In genomic region chr7:409344-410281, GRCh38 we compare ENCODE assay signal across 28 cellular contexts.
DNase-seq lines count a peak whose midpoint lies in the region; ATAC-seq, FAIRE-seq and TF ChIP-seq lines count a peak whose summit lies in the region.
"Had no signal": no experiment of that assay in that cellular context is flagged by ENCODE, and none has a peak within 500 bp of the region (broad histone marks: within the 10 kb centered on the region; RNA-seq: fewer than 3 reads in every experiment).

No MANE protein-coding gene starts in this region.

- H3K27ac ChIP-seq in kidney (ENCODE audit: low read depth in 2 of 2, low read length in 2 of 2) = no peak overlapping the region
- H3K27ac ChIP-seq: colonic mucosa, esophagus squamous epithelium, neutrophil, psoas muscle, upper lobe of left lung had no signal

- DNase-seq in activated naive CD4-positive, alpha-beta T cell treated with anti-CD3 and anti-CD28 coated beads, Interleukin-2, amount 50 U/mL, for 16 hours = peak; percentile 10
- no peak for DNase-seq in activated naive CD4-positive, alpha-beta T cell (lab: John Stamatoyannopoulos, UW)
- DNase-seq in NCI-H524 treated with DMSO at 0.1 percent for 48 hours (lab: John Stamatoyannopoulos, UW) (peak; percentile 67), kidney (peak; percentile 55), sciatic nerve (ENCODE audit: low spot score) (peak; percentile 46), NCI-H82 (lab: John Stamatoyannopoulos, UW) (no peak), NCI-H2227 (lab: John Stamatoyannopoulos, UW; ENCODE audit: unreplicated experiment) (no peak), AG08396 (ENCODE audit: low spot score) (no peak)
- DNase-seq: activated CD8-positive, alpha-beta memory T cell treated with anti-CD3 and anti-CD28 coated beads for 24 hours; activated naive CD4-positive, alpha-beta T cell treated with Interleukin-2 at 50 U/mL for 16 hours; activated T-cell treated with anti-CD3 and anti-CD28 coated beads, Interleukin-2, amount 50 U/mL, for 48 hours; colonic mucosa; effector memory CD8-positive, alpha-beta T cell; esophagus squamous epithelium; hippocampal formation; Karpas-422; MV-4-11; NCI-H1694 treated with DMSO at 0.1 percent for 48 hours; NCI-H2227 treated with DMSO at 0.1 percent for 48 hours; NCI-H748 treated with DMSO at 0.1 percent for 48 hours; small intestine; stimulated activated CD4-positive, alpha-beta T cell treated with anti-CD3 and anti-CD28 coated beads, Interleukin-2, amount 100 ng/mL, for 24 hours; substantia nigra had no signal

- no peak for TF ChIP-seq CTCF in kidney (IDR thresholded peaks at IDR 0.05; ENCODE audit: borderline replicate concordance, extremely low read depth, insufficient read depth)

- no peak overlapping the region for H3K4me3 ChIP-seq in kidney (ENCODE audit: low read length in 2 of 2)
- H3K4me3 ChIP-seq: colonic mucosa, esophagus squamous epithelium, psoas muscle, upper lobe of left lung had no signal

- intact Hi-C loops in kidney (cut with DNase I) (no loop called here), sciatic nerve (cut with DNase I) (no loop called here)

- H3K9ac ChIP-seq in kidney (ENCODE audit: low read length in 2 of 2) = no peak overlapping the region

- no peaks in the 10 kb centered on the region for H3K9me3 ChIP-seq in kidney (ENCODE audit: control insufficient read depth in 1 of 2, low read length in 2 of 2)
- H3K9me3 ChIP-seq: colonic mucosa, esophagus squamous epithelium, neutrophil, psoas muscle, upper lobe of left lung had no signal

- no peaks in the 10 kb centered on the region for H3K36me3 ChIP-seq in kidney (ENCODE audit: control insufficient read depth in 1 of 2, insufficient read depth in 2 of 2, low read length in 2 of 2)
- H3K36me3 ChIP-seq: colonic mucosa, esophagus squamous epithelium, neutrophil, upper lobe of left lung had no signal

- no peak for FAIRE-seq in kidney (lab: Jason Lieb, UNC)
- FAIRE-seq: bronchial epithelial cell, frontal cortex, small intestine had no signal

- ATAC-seq in sciatic nerve = no peak
- ATAC-seq: effector memory CD8-positive, alpha-beta T cell; psoas muscle had no signal

- no peaks in the 10 kb centered on the region for H3K4me1 ChIP-seq in kidney (ENCODE audit: control insufficient read depth in 1 of 2, insufficient read depth in 1 of 2, low read depth in 1 of 2, low read length in 2 of 2)
- H3K4me1 ChIP-seq: colonic mucosa, esophagus squamous epithelium, psoas muscle, upper lobe of left lung had no signal

Comparison
In these comparisons a context has a peak if more than half of its experiments do, and no peak if none do; other contexts are left out.
1. DNase-seq: peak in activated naive CD4-positive, alpha-beta T cell treated with anti-CD3 and anti-CD28 coated beads, Interleukin-2, amount 50 U/mL, for 16 hours (single experiment), NCI-H524 treated with DMSO at 0.1 percent for 48 hours (single experiment), kidney (single experiment) and sciatic nerve (single experiment); none in activated naive CD4-positive, alpha-beta T cell (0 of 4), NCI-H82 (single experiment), NCI-H2227 (single experiment) and AG08396 (single experiment).